17 cellular contexts compared by ENCODE assay signal in the genomic region with DNA sequence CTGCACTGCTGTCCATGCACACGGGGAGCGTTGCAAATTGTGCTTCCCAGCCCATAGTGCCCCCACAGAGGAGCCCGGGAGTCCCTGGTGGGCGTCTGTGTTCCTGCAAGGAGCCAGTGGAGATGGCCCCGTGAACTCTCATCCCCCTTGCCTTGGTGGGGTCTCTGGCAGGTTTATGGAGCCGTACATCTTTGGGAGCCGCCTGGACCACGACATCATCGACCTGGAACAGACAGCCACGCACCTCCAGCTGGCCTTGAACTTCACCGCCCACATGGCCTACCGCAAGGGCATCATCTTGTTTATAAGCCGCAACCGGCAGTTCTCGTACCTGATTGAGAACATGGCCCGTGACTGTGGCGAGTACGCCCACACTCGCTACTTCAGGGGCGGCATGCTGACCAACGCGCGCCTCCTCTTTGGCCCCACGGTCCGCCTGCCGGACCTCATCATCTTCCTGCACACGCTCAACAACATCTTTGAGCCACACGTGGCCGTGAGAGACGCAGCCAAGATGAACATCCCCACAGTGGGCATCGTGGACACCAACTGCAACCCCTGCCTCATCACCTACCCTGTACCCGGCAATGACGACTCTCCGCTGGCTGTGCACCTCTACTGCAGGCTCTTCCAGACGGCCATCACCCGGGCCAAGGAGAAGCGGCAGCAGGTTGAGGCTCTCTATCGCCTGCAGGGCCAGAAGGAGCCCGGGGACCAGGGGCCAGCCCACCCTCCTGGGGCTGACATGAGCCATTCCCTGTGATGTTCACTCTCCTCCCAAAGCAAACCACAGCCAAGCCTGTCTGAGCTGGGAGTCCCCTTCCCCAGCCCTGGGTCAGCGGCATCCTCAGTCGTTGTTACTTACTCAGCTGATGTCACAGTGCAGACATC. TPM values are rescaled to one million over a fixed set of nuclear protein-coding genes. Genes with fewer than 3 reads are reported as not detected.
A peak's percentile ranks its signal among the peaks of the same experiment; 100 is the strongest.
DNase-seq lines count a peak whose midpoint lies in the region; ATAC-seq and TF ChIP-seq lines count a peak whose summit lies in the region.
"Had no signal": no experiment of that assay in that cellular context is flagged by ENCODE, and none has a peak within 500 bp of the region (broad histone marks: within the 10 kb centered on the region; RNA-seq: fewer than 3 reads in every experiment).

No MANE protein-coding gene starts in this region.

- H3K4me2 ChIP-seq in OCI-LY7 (ENCODE audit: low read length) = no peak overlapping the region

- H3K4me1 ChIP-seq in CD4-positive, alpha-beta memory T cell (ENCODE audit: insufficient read depth, low read length) = peaks cover 29% of the 10 kb centered on the region
- peaks cover 3% of the 10 kb centered on the region; the same call in 1 of the 2 replicates for H3K4me1 ChIP-seq in HEK293 (ENCODE audit: control insufficient read depth, insufficient read depth, low read length)
- H3K4me1 ChIP-seq in gastroesophageal sphincter = peaks cover 2 to 40% (median 15%) of the 10 kb centered on the region in 3 donors
- peaks cover 18% of the 10 kb centered on the region for H3K4me1 ChIP-seq in OCI-LY7 (ENCODE audit: insufficient read depth, low read length, poor library complexity, severe bottlenecking)

- H3K27ac Mint-ChIP-seq in CD4-positive, alpha-beta memory T cell = peak overlapping the region in 1 of 7 donors; percentile 3
- no peak overlapping the region for H3K27ac Mint-ChIP-seq in central memory CD8-positive, alpha-beta T cell (ENCODE audit: low read depth)
- H3K27ac Mint-ChIP-seq in nephron = no peak overlapping the region

- no peak for ATAC-seq in central memory CD8-positive, alpha-beta T cell (replicated peaks; ENCODE audit: extremely low read depth, poor library complexity, severe bottlenecking)
- ATAC-seq in HG03460 (IDR thresholded peaks at IDR 0.05; ENCODE audit: unreplicated experiment) (no peak), gastroesophageal sphincter (no peak)
- ATAC-seq: gastrocnemius medialis, left lung had no signal

- WGBS in gastroesophageal sphincter (ENCODE audit: low coverage in 1 of 2), 2 donors = 85% methylated on average over 17 of the region's 41 CpGs; no CpG with 5 or more reads in 1 of the 2 donors

- H3K4me1 Mint-ChIP-seq in CD4-positive, alpha-beta memory T cell = peaks cover 8 to 34% (median 22%) of the 10 kb centered on the region in 4 donors
- H3K4me1 Mint-ChIP-seq in central memory CD8-positive, alpha-beta T cell = peaks cover 29% of the 10 kb centered on the region
- peaks cover 5% of the 10 kb centered on the region for H3K4me1 Mint-ChIP-seq in nephron

- no peak for TF ChIP-seq EP300 in gastroesophageal sphincter (IDR thresholded peaks at IDR 0.05)

- TF ChIP-seq CTCF in HEK293 (tag by site-specific recombination; IDR thresholded peaks at IDR 0.05) (no peak), nephron (IDR thresholded peaks at IDR 0.05; ENCODE audit: unreplicated experiment in 3 of 3) (no peak), gastroesophageal sphincter (IDR thresholded peaks at IDR 0.05) (no peak), OCI-LY7 (conservative IDR thresholded peaks at IDR 0.05; ENCODE audit: low read length) (no peak)

- no TSS peak for BruUV-seq in OCI-LY7 (replicated peaks; lab: Mats Ljungman, UMichigan)

- no peak overlapping the region for H2AFZ ChIP-seq in OCI-LY7 (ENCODE audit: low read length)

- no peak for TF ChIP-seq POLR2A in gastroesophageal sphincter (IDR thresholded peaks at IDR 0.05)

- peaks cover 18 to 27% of the 10 kb centered on the region in 2 donors for H3K36me3 Mint-ChIP-seq in CD4-positive, alpha-beta memory T cell
- peaks cover 18% of the 10 kb centered on the region for H3K36me3 Mint-ChIP-seq in central memory CD8-positive, alpha-beta T cell (ENCODE audit: insufficient read depth)
- H3K36me3 Mint-ChIP-seq in nephron (ENCODE audit: low read depth) = peaks cover 17% of the 10 kb centered on the region

- CTCF ChIA-PET in CD4-positive, alpha-beta memory T cell (lab: Charles Lee; ENCODE audit: partially characterized antibody) = interaction anchor here (1.0 to 2.2 kb wide), 3 partner anchors 13 to 21 kb away, joined by 3 to 11 read pairs (median 4); no protein-coding TSS in a partner anchor
- CTCF ChIA-PET in HEK293 (lab: Yijun Ruan, JAX) (interaction anchor here (0.6 to 2.5 kb wide), 14 partner anchors 9 to 359 kb away, joined by 3 to 11 read pairs (median 3); a partner anchor contains a TSS), OCI-LY7 (lab: Charles Lee; ENCODE audit: unreplicated experiment) (no interaction called here)

- peaks cover 0 to 8% (median 4%) of the 10 kb centered on the region in 8 donors for H3K9me3 Mint-ChIP-seq in CD4-positive, alpha-beta memory T cell
- H3K9me3 Mint-ChIP-seq in central memory CD8-positive, alpha-beta T cell = peaks cover 3% of the 10 kb centered on the region
- H3K9me3 Mint-ChIP-seq in nephron = peaks cover 5% of the 10 kb centered on the region

- H4K20me1 ChIP-seq in OCI-LY7 (ENCODE audit: insufficient read depth, low read length) = no peaks in the 10 kb centered on the region

- H3K27ac ChIP-seq in CD4-positive, alpha-beta memory T cell (ENCODE audit: low read depth, low read length) = no peak overlapping the region
- no peak overlapping the region for H3K27ac ChIP-seq in HEK293 (ENCODE audit: extremely low read depth, low read depth, low read length)
- H3K27ac ChIP-seq in gastroesophageal sphincter = no peak overlapping the region
- no peak overlapping the region for H3K27ac ChIP-seq in OCI-LY7 (ENCODE audit: low read depth, low read length, poor library complexity, severe bottlenecking)
- H3K27ac ChIP-seq: gastrocnemius medialis, left lung had no signal

- H3K79me2 ChIP-seq in OCI-LY7 (ENCODE audit: insufficient read depth, low read depth, low read length) = peaks cover 16% of the 10 kb centered on the region; the same call in 1 of the 2 replicates

- peaks cover 23% of the 10 kb centered on the region for H3K36me3 ChIP-seq in CD4-positive, alpha-beta memory T cell (ENCODE audit: insufficient read depth, low read length)
- peaks cover 0 to 38% of the 10 kb centered on the region in 2 experiments; a peak in 2 of 3 replicates for H3K36me3 ChIP-seq in HEK293 (ENCODE audit: control insufficient read depth in 2 of 2, insufficient read depth in 1 of 2, low read length in 2 of 2)
- H3K36me3 ChIP-seq in gastroesophageal sphincter = peaks cover 0 to 43% of the 10 kb centered on the region in 2 donors
- peaks cover 41% of the 10 kb centered on the region for H3K36me3 ChIP-seq in OCI-LY7 (ENCODE audit: insufficient read depth, low read length)

- peaks cover 0 to 2% of the 10 kb centered on the region in 2 donors for H3K27me3 Mint-ChIP-seq in CD4-positive, alpha-beta memory T cell
- no peaks in the 10 kb centered on the region for H3K27me3 Mint-ChIP-seq in central memory CD8-positive, alpha-beta T cell
- no peaks in the 10 kb centered on the region for H3K27me3 Mint-ChIP-seq in nephron (ENCODE audit: low read depth)

- POLR2A ChIA-PET in CD4-positive, alpha-beta memory T cell (lab: Charles Lee; ENCODE audit: partially characterized antibody) = no interaction called here
- POLR2A ChIA-PET in HEK293 (lab: Yijun Ruan, JAX) = interaction anchor here (1.2 kb wide), 1 partner anchor 23 kb away, joined by 3 read pairs; no protein-coding TSS in a partner anchor
- POLR2A ChIA-PET in OCI-LY7 (lab: Charles Lee) = no interaction called here

- H3K27me3 ChIP-seq in CD4-positive, alpha-beta memory T cell (ENCODE audit: insufficient read depth, low read length) = no peaks in the 10 kb centered on the region
- no peaks in the 10 kb centered on the region for H3K27me3 ChIP-seq in gastroesophageal sphincter
- H3K27me3 ChIP-seq: gastrocnemius medialis, left lung had no signal

- H3K9me3 ChIP-seq in CD4-positive, alpha-beta memory T cell (ENCODE audit: control insufficient read depth in 1 of 2, low read length in 2 of 2) = no peaks in the 10 kb centered on the region
- no peaks in the 10 kb centered on the region for H3K9me3 ChIP-seq in HEK293 (ENCODE audit: control insufficient read depth, insufficient read depth, low read depth, low read length)
- H3K9me3 ChIP-seq in gastroesophageal sphincter = peaks cover 0 to 3% (median 0%) of the 10 kb centered on the region in 3 donors
- no peaks in the 10 kb centered on the region for H3K9me3 ChIP-seq in OCI-LY7 (ENCODE audit: low read length)
- H3K9me3 ChIP-seq: gastrocnemius medialis, left lung had no signal

- H3K4me3 ChIP-seq in CD4-positive, alpha-beta memory T cell (ENCODE audit: low read length in 2 of 2) = no peak overlapping the region
- H3K4me3 ChIP-seq in HEK293 (ENCODE audit: low read depth, low read length) (no peak overlapping the region), gastroesophageal sphincter (no peak overlapping the region), OCI-LY7 (ENCODE audit: low read depth, low read length, poor library complexity, severe bottlenecking) (no peak overlapping the region)
- H3K4me3 ChIP-seq: gastrocnemius medialis, left lung had no signal

- intact Hi-C loops in CD4-positive, alpha-beta memory T cell (cut with micrococcal nuclease) = no loop called here
- intact Hi-C loops in OCI-LY7 (cut with micrococcal nuclease; ENCODE audit: unreplicated experiment) = no loop called here

- peak overlapping the region in 6 of 8 donors; percentile 17 to 65 (median 54) for H3K4me3 Mint-ChIP-seq in CD4-positive, alpha-beta memory T cell
- H3K4me3 Mint-ChIP-seq in central memory CD8-positive, alpha-beta T cell = peak overlapping the region; percentile 91
- H3K4me3 Mint-ChIP-seq in nephron = peak overlapping the region; percentile 77 to 93 (median 78)

- DNase-seq in CD4-positive, alpha-beta memory T cell = no peak
- DNase-seq in central memory CD8-positive, alpha-beta T cell (ENCODE audit: low spot score in 2 of 2) = no peak
- no peak for DNase-seq in OCI-LY7 (ENCODE audit: low spot score)
- DNase-seq: DMS153, gastrocnemius medialis, NCI-H1417 treated with DMSO at 0.1 percent for 48 hours, NCI-H774 had no signal

- no peaks in the 10 kb centered on the region for H3K9me2 ChIP-seq in OCI-LY7 (ENCODE audit: insufficient read depth, low read length)

RNA-seq across cellular contexts. Expression of a gene that starts 3.1 kb away (rescaled TPM):
- total RNA-seq in CD4-positive, alpha-beta memory T cell = 10 to 100 TPM; 26.2 to 28.2 TPM
- 10 to 100 TPM; 38.3 to 57.2 TPM for polyA plus RNA-seq in CD4-positive, alpha-beta memory T cell
- total RNA-seq in gastroesophageal sphincter (10 to 100 TPM; 21.4 to 37.6 (median 25.6) TPM), OCI-LY7 (2022) (50.3 and 55.7 TPM in 2 replicates)
- 30.2 and 42.7 TPM in 2 replicates for total RNA-seq in OCI-LY7 (2014; rRNA removed; shearing (Covaris generic))

RNA-seq across cellular contexts. Expression of a gene that starts 17.6 kb away (rescaled TPM):
- not detected for total RNA-seq in CD4-positive, alpha-beta memory T cell
- polyA plus RNA-seq in CD4-positive, alpha-beta memory T cell = not detected
- total RNA-seq in gastroesophageal sphincter (not detected), OCI-LY7 (2022) (not detected in 2 replicates)
- total RNA-seq in OCI-LY7 (2014; rRNA removed; shearing (Covaris generic)) = not detected in 2 replicates
- total RNA-seq: dermis microvascular lymphatic vessel endothelial cell, epithelial cell of proximal tubule, gastrocnemius medialis, left lung, RPMI7951 had no signal
- polyA plus RNA-seq: adipose tissue, small intestine had no signal

RNA-seq across cellular contexts. Expression of a gene that starts 24.0 kb away (rescaled TPM):
- total RNA-seq in CD4-positive, alpha-beta memory T cell = 1 to 10 TPM; 1.9 TPM
- polyA plus RNA-seq in CD4-positive, alpha-beta memory T cell = under 1 TPM in 1 of 2 donors, not detected in 1; 0.54 TPM
- total RNA-seq in gastroesophageal sphincter (10 to 100 TPM; 10.9 to 25.0 (median 14.4) TPM), OCI-LY7 (2022) (0.21 and 0.52 TPM in 2 replicates)
- total RNA-seq in OCI-LY7 (2014; rRNA removed; shearing (Covaris generic)) = 1.5 TPM in 2 replicates

RNA-seq across cellular contexts. Expression of a gene that starts 42.3 kb away (rescaled TPM):
- not detected for total RNA-seq in CD4-positive, alpha-beta memory T cell
- not detected for polyA plus RNA-seq in CD4-positive, alpha-beta memory T cell
- total RNA-seq in gastroesophageal sphincter = not detected
- not detected in 2 replicates for total RNA-seq in OCI-LY7 (2014; rRNA removed; shearing (Covaris generic))
- total RNA-seq in OCI-LY7 (2022) = not detected in 2 replicates
- total RNA-seq: dermis microvascular lymphatic vessel endothelial cell, epithelial cell of proximal tubule, gastrocnemius medialis, left lung, RPMI7951 had no signal
- polyA plus RNA-seq: adipose tissue, small intestine had no signal

RNA-seq across cellular contexts. Expression of a gene that starts 57.9 kb away (rescaled TPM):
- total RNA-seq in CD4-positive, alpha-beta memory T cell = not detected
- polyA plus RNA-seq in CD4-positive, alpha-beta memory T cell = not detected
- total RNA-seq in gastroesophageal sphincter (not detected), OCI-LY7 (2022) (not detected in 2 replicates)
- not detected in 2 replicates for total RNA-seq in OCI-LY7 (2014; rRNA removed; shearing (Covaris generic))
- total RNA-seq: dermis microvascular lymphatic vessel endothelial cell, epithelial cell of proximal tubule, gastrocnemius medialis, left lung, RPMI7951 had no signal
- polyA plus RNA-seq: adipose tissue, small intestine had no signal

Comparison
In these comparisons a context has a peak if more than half of its experiments do, and no peak if none do; other contexts are left out.
1. RNA of a gene that starts 24.0 kb away (total RNA-seq): 10.9 to 25.0 TPM in gastroesophageal sphincter; 1.9 TPM in CD4-positive, alpha-beta memory T cell and 0.21 to 1.5 TPM in OCI-LY7; every median in the first group is over 4 times any median in the second.
2. Peak in every context shown above with its lines, with median percentiles within 50 percentile points of each other: H3K4me3 Mint-ChIP-seq.